8 cellular contexts compared by ENCODE assay signal in the genomic region with DNA sequence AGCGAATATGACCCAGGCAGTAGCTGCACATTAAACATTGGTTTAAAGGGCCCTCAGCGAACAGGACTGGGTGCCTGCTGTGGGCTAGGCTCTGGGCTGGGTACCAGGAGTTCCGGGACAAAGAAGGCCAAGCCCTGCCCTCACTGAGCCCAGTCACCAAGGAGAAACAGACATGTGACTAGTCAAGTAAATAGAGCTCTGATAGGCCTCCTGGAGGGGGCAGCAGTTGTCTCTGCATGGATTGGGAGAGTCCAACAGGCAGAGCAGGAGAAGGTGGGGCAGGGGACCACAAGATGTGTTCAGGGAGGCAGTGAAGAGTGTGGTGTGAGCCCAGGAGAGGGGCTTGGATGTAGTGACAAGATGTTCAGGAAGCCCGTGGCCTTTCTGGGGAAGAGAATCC. TPM values are rescaled to one million over a fixed set of nuclear protein-coding genes. Genes with fewer than 3 reads are reported as not detected.
DNase-seq lines count a peak whose midpoint lies in the region; ATAC-seq, FAIRE-seq and TF ChIP-seq lines count a peak whose summit lies in the region.

No MANE protein-coding gene starts in this region.

- H3K36me3 ChIP-seq in lower lobe of right lung, result peaks cover 9% of the 10 kb centered on the region

- in situ Hi-C loops in KBM-7 (cut with MboI; ENCODE audit: low pct_unique_long_range_greater_than_20kb, low sequenced_read_pairs), result no loop called here
- in situ Hi-C loops in astrocyte of the cerebellum (cut with HindIII; ENCODE audit: low sequenced_read_pairs), result no loop called here

- H3K27ac ChIP-seq in lower lobe of right lung (peak overlapping the region; percentile 1), dorsolateral prefrontal cortex (no peak overlapping the region)

- no peaks in the 10 kb centered on the region for H3K9me3 ChIP-seq in lower lobe of right lung

- ATAC-seq in lower lobe of right lung, result no peak

- H3K4me1 ChIP-seq in lower lobe of right lung, result peaks cover 53% of the 10 kb centered on the region

- H3K27me3 ChIP-seq in lower lobe of right lung (ENCODE audit: low read depth), result no peaks in the 10 kb centered on the region
- no peaks in the 10 kb centered on the region for H3K27me3 ChIP-seq in dorsolateral prefrontal cortex

- TF ChIP-seq CTCF in D721Med (IDR thresholded peaks at IDR 0.05; ENCODE audit: insufficient read depth, missing control alignments), result peak; percentile 37
- TF ChIP-seq CTCF in astrocyte of the cerebellum (IDR thresholded peaks at IDR 0.05; ENCODE audit: low read depth, low read length, missing control alignments), result peak; percentile 35
- peak; percentile 13 for TF ChIP-seq CTCF in lower lobe of right lung (IDR thresholded peaks at IDR 0.05)
- TF ChIP-seq CTCF in dorsolateral prefrontal cortex (IDR thresholded peaks at IDR 0.05 in 54 of 56, conservative IDR thresholded peaks at IDR 0.05 in 2 of 56; ENCODE audit: low read depth in 1 of 56, partially characterized antibody in 56 of 56), result peak in 1 of 56 donors; percentile 19

- intact Hi-C loops in lower lobe of right lung (cut with DNase I) (no loop called here), dorsolateral prefrontal cortex (cut with DNase I) (no loop called here)

- FAIRE-seq in D721Med (lab: Jason Lieb, UNC), result no peak

- DNase-seq in D721Med (ENCODE audit: insufficient read length, low spot score) (peak; percentile 35), KBM-7 (peak; percentile 52), astrocyte of the cerebellum (ENCODE audit: low read depth) (peak; percentile 13), lower lobe of right lung (no peak), NCI-H2107 (lab: John Stamatoyannopoulos, UW) (no peak), globus pallidus (ENCODE audit: low spot score) (no peak), dorsolateral prefrontal cortex (no peak)
- no peak for DNase-seq in stimulated activated CD4-positive, alpha-beta T cell treated with anti-CD3 and anti-CD28 coated beads, Interleukin-12 subunit alpha, Interleukin-12 subunit beta, amount 100 ng/mL, for 4 hours

- H3K4me3 ChIP-seq in astrocyte of the cerebellum (ENCODE audit: low read depth, low read length), result no peak overlapping the region
- H3K4me3 ChIP-seq in lower lobe of right lung, result peak overlapping the region; percentile 7
- H3K4me3 ChIP-seq in dorsolateral prefrontal cortex, result peak overlapping the region in 21 of 59 donors; percentile 1 to 98 (median 19)

RNA-seq across cellular contexts. Expression of gene HM13, which starts 3.1 kb away (rescaled TPM):
- 134 TPM for total RNA-seq in lower lobe of right lung
- 100 to 1,000 TPM in 39 of 120 experiments, 10 to 100 TPM in 81; 70.0 to 134 (median 94.9) TPM for total RNA-seq in dorsolateral prefrontal cortex

RNA-seq across cellular contexts. Expression of gene REM1, which starts 42.3 kb away (rescaled TPM):
- total RNA-seq in lower lobe of right lung (2.3 TPM), dorsolateral prefrontal cortex (1 to 10 TPM in 11 of 120 experiments, under 1 TPM in 62, not detected in 47; 0.26 to 1.3 (median 0.50) TPM)

RNA-seq across cellular contexts. Expression of gene DEFB124, which starts 42.4 kb away (rescaled TPM):
- total RNA-seq in lower lobe of right lung, result not detected
- total RNA-seq in dorsolateral prefrontal cortex, result not detected

Comparison
In these comparisons a context has a peak if more than half of its experiments do, and no peak if none do; other contexts are left out.
1. DNase-seq: peak in D721Med (single experiment), KBM-7 (single experiment) and astrocyte of the cerebellum (single experiment); none in lower lobe of right lung (single experiment), NCI-H2107 (single experiment), stimulated activated CD4-positive, alpha-beta T cell treated with anti-CD3 and anti-CD28 coated beads, Interleukin-12 subunit alpha, Interleukin-12 subunit beta, amount 100 ng/mL, for 4 hours (single experiment), globus pallidus (single experiment) and dorsolateral prefrontal cortex (0 of 10).